Comparison of ENCODE assay signal across 11 cellular contexts in the genomic region with DNA sequence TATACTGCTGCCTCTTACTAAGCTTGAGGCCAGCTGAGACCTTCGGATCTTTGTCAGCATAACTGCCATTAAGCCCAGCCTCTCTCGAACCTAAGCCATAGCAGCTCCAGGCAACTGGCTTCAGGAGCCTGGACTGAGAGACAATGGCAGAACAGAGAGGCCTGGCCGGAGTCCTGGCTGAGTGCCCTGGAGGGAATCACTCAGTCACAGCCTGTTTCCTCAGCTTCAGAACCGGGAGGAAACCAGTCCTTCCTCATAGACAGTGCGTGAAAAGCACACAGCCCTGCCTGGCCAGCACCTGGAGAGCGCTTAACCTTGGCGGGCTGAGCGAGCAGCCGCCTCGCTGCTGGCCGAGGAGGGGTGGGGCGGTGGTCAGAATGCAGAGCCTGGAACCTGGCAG. TPM values are rescaled to one million over a fixed set of nuclear protein-coding genes. Genes with fewer than 3 reads are reported as not detected.
DNase-seq lines count a peak whose midpoint lies in the region; ATAC-seq lines count a peak whose summit lies in the region.
"Had no signal": no experiment of that assay in that cellular context is flagged by ENCODE, and none has a peak within 500 bp of the region (broad histone marks: within the 10 kb centered on the region; RNA-seq: fewer than 3 reads in every experiment).

No MANE protein-coding gene starts in this region.

- peak; percentile 50 to 82 for ATAC-seq in right cardiac atrium
- ATAC-seq in HG03025 (IDR thresholded peaks at IDR 0.05; ENCODE audit: low FRiP score, unreplicated experiment), result no peak

- DNase-seq in amniotic epithelial cell (ENCODE audit: low read depth) (peak; percentile 14), right cardiac atrium (peak in 2 of 3 donors; percentile 51 to 77), pons (ENCODE audit: low spot score) (peak; percentile 85), DMS 273 (lab: John Stamatoyannopoulos, UW; ENCODE audit: unreplicated experiment) (no peak), SIG-M5 treated with dmso at 0.1 percent for 504 hours (lab: John Stamatoyannopoulos, UW; ENCODE audit: unreplicated experiment) (no peak)
- DNase-seq in stimulated activated CD8-positive, alpha-beta memory T cell treated with anti-CD3 and anti-CD28 coated beads, Interleukin-4, amount 100 ng/mL, for 48 hours, result no peak
- DNase-seq: NCI-H1105; stimulated activated CD4-positive, alpha-beta T cell treated with anti-CD3 and anti-CD28 coated beads, Interleukin-12 subunit alpha, Interleukin-12 subunit beta, amount 100 ng/mL, for 4 hours had no signal

- H3K27me3 ChIP-seq in HUES48 (ENCODE audit: control insufficient read depth, insufficient read depth, low read length), result no peaks in the 10 kb centered on the region
- H3K27me3 ChIP-seq in right cardiac atrium (ENCODE audit: control insufficient read depth, insufficient read depth), result no peaks in the 10 kb centered on the region

- H3K4me1 ChIP-seq in HUES48 (ENCODE audit: control insufficient read depth, insufficient read depth, low read length) (peaks cover 5% of the 10 kb centered on the region; the same call in 1 of the 2 replicates), right cardiac atrium (ENCODE audit: control insufficient read depth, insufficient read depth, low read length) (no peaks in the 10 kb centered on the region)

- H3K27ac ChIP-seq in HUES48 (ENCODE audit: low read depth, low read length), result peak overlapping the region; percentile 11
- no peak overlapping the region for H3K27ac ChIP-seq in right cardiac atrium (ENCODE audit: low read length)
- H3K27ac ChIP-seq: SK-N-MC had no signal

- intact Hi-C loops in right cardiac atrium (cut with DNase I), result no loop called here

- no peak overlapping the region for H3K9ac ChIP-seq in HUES48 (ENCODE audit: low read depth, low read length)

- no peak overlapping the region for H3K4me3 ChIP-seq in HUES48 (ENCODE audit: low read depth, low read length)
- no peak overlapping the region for H3K4me3 ChIP-seq in right cardiac atrium (ENCODE audit: low read length)
- H3K4me3 ChIP-seq: SK-N-MC had no signal

- no peaks in the 10 kb centered on the region for H3K36me3 ChIP-seq in HUES48 (ENCODE audit: control insufficient read depth, insufficient read depth, low read length)

- 36% methylated on average over 12 of the region's 12 CpGs for WGBS in right cardiac atrium

- H3K9me3 ChIP-seq in HUES48 (ENCODE audit: control insufficient read depth, insufficient read depth, low read length) (no peaks in the 10 kb centered on the region), right cardiac atrium (ENCODE audit: control insufficient read depth, low read length) (no peaks in the 10 kb centered on the region)

RNA-seq across cellular contexts. Expression of gene RNU5B-1, which starts 21.6 kb away (rescaled TPM):
- total RNA-seq in right cardiac atrium, result 10 to 100 TPM; 16.9 to 71.0 (median 42.7) TPM
- polyA plus RNA-seq in right cardiac atrium, result not detected

RNA-seq across cellular contexts. Expression of gene RNU5A-1, which starts 30.3 kb away (rescaled TPM):
- 10 to 100 TPM in 1 of 4 donors, not detected in 3; 12.5 TPM for total RNA-seq in right cardiac atrium
- polyA plus RNA-seq in right cardiac atrium, result not detected

RNA-seq across cellular contexts. Expression of gene PARP16, which starts 39.4 kb away (rescaled TPM):
- 1 to 10 TPM; 5.2 to 6.1 (median 5.5) TPM for total RNA-seq in right cardiac atrium
- 4.3 TPM for polyA plus RNA-seq in right cardiac atrium

RNA-seq across cellular contexts. Expression of gene IGDCC3, which starts 51.7 kb away (rescaled TPM):
- under 1 TPM in 2 of 4 donors, not detected in 2; 0.09 to 0.14 TPM for total RNA-seq in right cardiac atrium
- 0.09 TPM for polyA plus RNA-seq in right cardiac atrium

Comparison
In these comparisons a context has a peak if more than half of its experiments do, and no peak if none do; other contexts are left out.
1. DNase-seq: peak in amniotic epithelial cell (single experiment), right cardiac atrium (2 of 3) and pons (single experiment); none in DMS 273 (single experiment), stimulated activated CD8-positive, alpha-beta memory T cell treated with anti-CD3 and anti-CD28 coated beads, Interleukin-4, amount 100 ng/mL, for 48 hours (single experiment) and SIG-M5 treated with dmso at 0.1 percent for 504 hours (single experiment).